7 cellular contexts compared by ENCODE assay signal in genomic region chr5:41835625-41836024, GRCh38. TPM values are rescaled to one million over a fixed set of nuclear protein-coding genes. Genes with fewer than 3 reads are reported as not detected.
DNase-seq lines count a peak whose midpoint lies in the region; TF ChIP-seq lines count a peak whose summit lies in the region.

No MANE protein-coding gene starts in this region.

- H3K9me3 ChIP-seq in HEK293 (ENCODE audit: control insufficient read depth, insufficient read depth, low read depth, low read length) = no peaks in the 10 kb centered on the region; the same call in 1 of the 2 replicates
- H3K9me3 ChIP-seq in SJCRH30 (replicated peaks) = no peaks in the 10 kb centered on the region
- H3K9me3 ChIP-seq in transverse colon = no peaks in the 10 kb centered on the region

- TF ChIP-seq CTCF in HEK293 (tag by site-specific recombination; IDR thresholded peaks at IDR 0.05) (no peak), foreskin fibroblast (IDR thresholded peaks at IDR 0.05; ENCODE audit: low read depth, low read length) (no peak), transverse colon (IDR thresholded peaks at IDR 0.05) (no peak)

- CTCF ChIA-PET in HEK293 (lab: Yijun Ruan, JAX) = interaction anchor here (0.9 to 2.0 kb wide), 3 partner anchors 8 to 113 kb away, joined by 3 to 21 read pairs (median 5); no protein-coding TSS in a partner anchor

- intact Hi-C loops in transverse colon (cut with DNase I; ENCODE audit: low total_unique reads) = no loop called here

- no peak overlapping the region for H3K27ac ChIP-seq in HEK293 (ENCODE audit: extremely low read depth, low read depth, low read length)
- H3K27ac ChIP-seq in SJCRH30 = peak overlapping the region; percentile 2; the same call in 1 of the 2 replicates
- H3K27ac ChIP-seq in rectal smooth muscle tissue (ENCODE audit: low read depth, low read length) = peak overlapping the region; percentile 43
- H3K27ac ChIP-seq in transverse colon = peak overlapping the region in 2 of 4 donors; percentile 1 to 35

- no peak overlapping the region for H3K9ac ChIP-seq in rectal smooth muscle tissue (ENCODE audit: low read length)

- H3K4me1 ChIP-seq in HEK293 (ENCODE audit: control insufficient read depth, insufficient read depth, low read length) = peaks cover 4% of the 10 kb centered on the region
- peaks cover 17% of the 10 kb centered on the region for H3K4me1 ChIP-seq in SJCRH30
- peaks cover 8% of the 10 kb centered on the region for H3K4me1 ChIP-seq in rectal smooth muscle tissue (ENCODE audit: control insufficient read depth, insufficient read depth, low read length)
- peaks cover 0 to 17% (median 6%) of the 10 kb centered on the region in 4 donors for H3K4me1 ChIP-seq in transverse colon

- H3K27me3 ChIP-seq in SJCRH30 = no peaks in the 10 kb centered on the region
- no peaks in the 10 kb centered on the region for H3K27me3 ChIP-seq in rectal smooth muscle tissue (ENCODE audit: control insufficient read depth, insufficient read depth, low read length)
- no peaks in the 10 kb centered on the region for H3K27me3 ChIP-seq in transverse colon

- H3K4me3 ChIP-seq in HEK293 (ENCODE audit: low read depth, low read length) (no peak overlapping the region), SJCRH30 (no peak overlapping the region), foreskin fibroblast (ENCODE audit: low read depth in 1 of 2, low read length in 2 of 2) (no peak overlapping the region), rectal smooth muscle tissue (ENCODE audit: low read length) (no peak overlapping the region), transverse colon (no peak overlapping the region)

- H3K36me3 ChIP-seq in HEK293 (ENCODE audit: control insufficient read depth in 2 of 2, insufficient read depth in 1 of 2, low read length in 2 of 2) (peaks cover 0 to 32% of the 10 kb centered on the region in 2 experiments; a peak in 2 of 3 replicates), SJCRH30 (peaks cover 23% of the 10 kb centered on the region), rectal smooth muscle tissue (ENCODE audit: control insufficient read depth, insufficient read depth, low read length) (peaks cover 3% of the 10 kb centered on the region), transverse colon (peaks cover 0 to 26% (median 0%) of the 10 kb centered on the region in 4 donors)

- 40 to 67% methylated on average over 1 to 3 of the region's 3 CpGs for WGBS in transverse colon (ENCODE audit: low coverage in 1 of 2), 2 donors

- in situ Hi-C loops in transverse colon (cut with MboI; ENCODE audit: low pct_ligation_motif_present in 1 of 4, low pct_unique_long_range_greater_than_20kb in 1 of 4, low sequenced_read_pairs in 3 of 4) = loop anchor here in 3 of 4 donors (25.0 kb wide), 2 partner anchors 123 to 923 kb away; partner anchors contain the start of gene C7 (in 2 of the 3)

- no peak for TF ChIP-seq EP300 in transverse colon (IDR thresholded peaks at IDR 0.05; ENCODE audit: low read depth)

- POLR2A ChIA-PET in HEK293 (lab: Yijun Ruan, JAX) = interaction anchor here (1.0 kb wide), 1 partner anchor 68 kb away, joined by 3 read pairs; no protein-coding TSS in a partner anchor

- DNase-seq in SJCRH30 (peak; percentile 68 to 74), foreskin fibroblast (peak; percentile 88 to 94), T-helper 1 cell (no peak), transverse colon (no peak), inferior parietal cortex (ENCODE audit: extremely low spot score) (no peak)

- TF ChIP-seq POLR2A in transverse colon (IDR thresholded peaks at IDR 0.05) = no peak

TF ChIP-seq in HEK293, 187 proteins besides CTCF, POLR2A, EP300 and RAD21:
- TF ChIP-seq ZNF660 (tag by site-specific recombination; IDR thresholded peaks at IDR 0.05) (peak; percentile 50; the same call in 1 of the 2 replicates), ZNF600 (tag by site-specific recombination; IDR thresholded peaks at IDR 0.05) (peak; percentile 57; the same call in 1 of the 2 replicates), KLF7 (tag by site-specific recombination; IDR thresholded peaks at IDR 0.05; ENCODE audit: borderline replicate concordance) (no peak), ZBTB44 (tag by site-specific recombination; IDR thresholded peaks at IDR 0.05) (0 out of 2 replicates have a peak, but pooled peaks have one; percentile 24), PBX3 (CRISPR knock-in tag; IDR thresholded peaks at IDR 0.05) (no peak), INSM2 (tag by site-specific recombination; IDR thresholded peaks at IDR 0.05) (no peak)
TF ChIP-seq in HEK293: peak in this region for 3.

RNA-seq across cellular contexts. Expression of gene OXCT1, which starts 34.6 kb away (rescaled TPM):
- total RNA-seq in SJCRH30 (2014; rRNA removed; shearing (Covaris generic)) = 55.3 and 65.9 TPM in 2 replicates
- total RNA-seq in transverse colon = 10 to 100 TPM in 1 of 4 donors, 1 to 10 TPM in 3; 7.4 to 12.7 (median 8.4) TPM

Comparison
In these comparisons a context has a peak if more than half of its experiments do, and no peak if none do; other contexts are left out.
1. DNase-seq: peak in SJCRH30 (2 of 2) and foreskin fibroblast (2 of 2); none in T-helper 1 cell (0 of 5), transverse colon (single experiment) and inferior parietal cortex (single experiment).